ENCODE assay signal across 25 cellular contexts in the genomic region with DNA sequence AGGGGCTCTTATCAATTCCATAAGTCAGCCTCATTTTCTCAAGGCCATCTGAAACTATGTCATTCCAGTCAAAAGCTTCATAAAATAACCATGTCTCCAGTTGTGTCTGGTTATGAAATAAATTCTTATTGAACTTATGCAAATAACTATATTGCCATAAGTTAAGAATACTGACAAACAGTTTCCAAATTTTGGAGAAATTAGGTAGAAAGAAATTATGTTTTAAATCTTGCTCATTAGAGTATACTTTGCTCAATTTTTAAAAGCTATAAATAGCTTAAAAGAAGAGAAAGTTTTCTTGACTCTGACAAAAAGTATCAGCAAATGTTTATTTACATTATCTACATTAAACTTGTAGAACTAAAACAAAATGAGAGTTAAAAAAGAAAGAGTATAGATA.
A peak's percentile ranks its signal among the peaks of the same experiment; 100 is the strongest.
DNase-seq lines count a peak whose midpoint lies in the region; ATAC-seq, FAIRE-seq and TF ChIP-seq lines count a peak whose summit lies in the region.
"Had no signal": no experiment of that assay in that cellular context is flagged by ENCODE, and none has a peak within 500 bp of the region (broad histone marks: within the 10 kb centered on the region; RNA-seq: fewer than 3 reads in every experiment).

No MANE protein-coding gene starts in this region.

- H2AFZ ChIP-seq in K562 (ENCODE audit: low read depth, low read length): no peak overlapping the region
- H2AFZ ChIP-seq: GM23248 had no signal

- H3K4ac ChIP-seq in mesendoderm (ENCODE audit: low read depth, low read length): no peak overlapping the region

- TF ChIP-seq CTCF in K562 (IDR thresholded peaks at IDR 0.05 in 2 of 3, conservative IDR thresholded peaks at IDR 0.05 in 1 of 3; ENCODE audit: insufficient read depth in 2 of 3, low read depth in 1 of 3, low read length in 3 of 3) (no peak), mucosa of descending colon (IDR thresholded peaks at IDR 0.05) (no peak), endothelial cell (IDR thresholded peaks at IDR 0.05; ENCODE audit: unreplicated experiment) (no peak)

- no peak for TF ChIP-seq POLR2A in K562 (conservative IDR thresholded peaks at IDR 0.05)

- CTCF ChIA-PET in K562 (lab: Yijun Ruan, JAX; ENCODE audit: low intra/inter-chr PET ratio): no interaction called here

- H3K4me1 ChIP-seq in K562 (replicated peaks in 1 of 2; ENCODE audit: control insufficient read depth in 2 of 2, insufficient read depth in 2 of 2, low read length in 2 of 2): peaks cover 2 to 27% of the 10 kb centered on the region in 2 experiments; a peak in 3 of 5 replicates
- H3K4me1 ChIP-seq in mesendoderm (ENCODE audit: control insufficient read depth, low read depth, low read length): no peaks in the 10 kb centered on the region
- no peaks in the 10 kb centered on the region for H3K4me1 ChIP-seq in mucosa of descending colon (ENCODE audit: low read depth)
- H3K4me1 ChIP-seq: A549; BE2C; BLaER1 treated with 17β-estradiol and CSF1 and Interleukin-3, amounts not matched to agents 10 nM and 100 nM had no signal

- no peak overlapping the region for H4K5ac ChIP-seq in mesendoderm (ENCODE audit: low read length)

- no peak overlapping the region for H3K18ac ChIP-seq in mesendoderm (ENCODE audit: low read length)

- H3K4me2 ChIP-seq in K562 (ENCODE audit: insufficient read depth, low read length): no peak overlapping the region
- H3K4me2 ChIP-seq in mesendoderm (ENCODE audit: low read length): no peak overlapping the region
- H3K4me2 ChIP-seq: A549; BLaER1 treated with 17β-estradiol and CSF1 and Interleukin-3, amounts not matched to agents 10 nM and 100 nM had no signal

- H3K79me1 ChIP-seq in mesendoderm (ENCODE audit: low read length): no peaks in the 10 kb centered on the region

- H3K27me3 ChIP-seq in K562 (ENCODE audit: control insufficient read depth in 2 of 2, insufficient read depth in 2 of 2, low read length in 2 of 2): no peaks in the 10 kb centered on the region
- no peaks in the 10 kb centered on the region for H3K27me3 ChIP-seq in mesendoderm (ENCODE audit: insufficient read depth, low read length, poor library complexity)
- H3K27me3 ChIP-seq: BE2C; BLaER1 treated with 17β-estradiol and CSF1 and Interleukin-3, amounts not matched to agents 10 nM and 100 nM had no signal

- peaks cover 6% of the 10 kb centered on the region; the same call in 1 of the 2 replicates for H3K9me3 ChIP-seq in K562 (replicated peaks; ENCODE audit: control insufficient read depth, insufficient read depth, low read depth, low read length)
- peaks cover 14% of the 10 kb centered on the region for H3K9me3 ChIP-seq in mucosa of descending colon
- H3K9me3 ChIP-seq: BE2C had no signal

- no peak for TF ChIP-seq RAD21 in K562 (CRISPR knock-in tag; conservative IDR thresholded peaks at IDR 0.05 in 1 of 2, IDR thresholded peaks at IDR 0.05 in 1 of 2)

- no peaks in the 10 kb centered on the region for H3K79me2 ChIP-seq in K562 (ENCODE audit: control insufficient read depth, insufficient read depth, low read length)
- H3K79me2 ChIP-seq in mesendoderm (ENCODE audit: control insufficient read depth, insufficient read depth, low read length): no peaks in the 10 kb centered on the region

- no peak overlapping the region for H3K9ac ChIP-seq in K562 (ENCODE audit: insufficient read depth in 1 of 2, low read depth in 2 of 2, low read length in 2 of 2)
- no peak overlapping the region for H3K9ac ChIP-seq in mesendoderm (ENCODE audit: low read length)
- H3K9ac ChIP-seq: BLaER1 treated with 17β-estradiol and CSF1 and Interleukin-3, amounts not matched to agents 10 nM and 100 nM; GM23248 had no signal

- intact Hi-C loops in K562 (cut with micrococcal nuclease) (loop anchor here (5.0 to 10.0 kb wide), 4 partner anchors 62 to 244 kb away; partner anchors contain the start of gene MRAP2), mucosa of descending colon (cut with DNase I, micrococcal nuclease) (no loop called here)

- H2AK5ac ChIP-seq in mesendoderm (ENCODE audit: low read length): no peak overlapping the region

- no peak overlapping the region for H4K8ac ChIP-seq in mesendoderm (ENCODE audit: low read depth, low read length)

- 0 out of 3 replicates have a peak, but pooled peaks cover 2% of the 10 kb centered on the region for H3K36me3 ChIP-seq in K562 (ENCODE audit: control insufficient read depth, insufficient read depth, low read length)
- no peaks in the 10 kb centered on the region for H3K36me3 ChIP-seq in mesendoderm (ENCODE audit: control insufficient read depth, insufficient read depth, low read length)
- no peaks in the 10 kb centered on the region for H3K36me3 ChIP-seq in mucosa of descending colon (ENCODE audit: low read depth)
- H3K36me3 ChIP-seq: BE2C had no signal

- POLR2A ChIA-PET in K562 (lab: Yijun Ruan, JAX): interaction anchor here (0.6 kb wide), 1 partner anchor 1742 kb away, joined by 3 read pairs; no protein-coding TSS in a partner anchor

- no peak overlapping the region for H3K27ac Mint-ChIP-seq in endothelial cell (ENCODE audit: unreplicated experiment)
- H3K27ac Mint-ChIP-seq: CD4-positive, alpha-beta T cell had no signal

- no peak overlapping the region for H3K56ac ChIP-seq in mesendoderm (ENCODE audit: low read length)

- H3K9me1 ChIP-seq in K562 (ENCODE audit: control insufficient read depth, insufficient read depth, low read length): no peaks in the 10 kb centered on the region

- BruUV-seq in K562 (replicated peaks; lab: Mats Ljungman, UMichigan): no TSS peak

- H2BK120ac ChIP-seq in mesendoderm (ENCODE audit: low read depth, low read length): no peak overlapping the region

- H3K36me3 Mint-ChIP-seq in endothelial cell (ENCODE audit: low read depth, unreplicated experiment): peaks cover 12% of the 10 kb centered on the region

- no peak for TF ChIP-seq EP300 in K562 (IDR thresholded peaks at IDR 0.05; ENCODE audit: low read length)

- FAIRE-seq in A204.1 (lab: Jason Lieb, UNC) (peak; percentile 70), TTC549 (lab: Jason Lieb, UNC) (peak; percentile 41), K562 (lab: Jason Lieb, UNC) (no peak)
- FAIRE-seq: A549, GM12892, H1 had no signal

- H3K9me3 Mint-ChIP-seq in endothelial cell (ENCODE audit: unreplicated experiment): peaks cover 4% of the 10 kb centered on the region

- ATAC-seq in K562: no peak
- no peak for ATAC-seq in HG02970 (IDR thresholded peaks at IDR 0.05; ENCODE audit: low FRiP score, unreplicated experiment)
- no peak for ATAC-seq in mucosa of descending colon
- ATAC-seq: A549 had no signal

- no peak overlapping the region for H3K4me3 ChIP-seq in K562
- H3K4me3 ChIP-seq in mesendoderm (ENCODE audit: low read length): no peak overlapping the region
- no peak overlapping the region for H3K4me3 ChIP-seq in mucosa of descending colon
- H3K4me3 ChIP-seq: A549; BLaER1 treated with 17β-estradiol and CSF1 and Interleukin-3, amounts not matched to agents 10 nM and 100 nM; GM23248 had no signal

- H4K20me1 ChIP-seq in K562 (replicated peaks; ENCODE audit: control insufficient read depth, insufficient read depth, low read length): no peaks in the 10 kb centered on the region
- H4K20me1 ChIP-seq: BLaER1 treated with 17β-estradiol and CSF1 and Interleukin-3, amounts not matched to agents 10 nM and 100 nM had no signal

- H3K4me1 Mint-ChIP-seq in endothelial cell (ENCODE audit: unreplicated experiment): peaks cover 8% of the 10 kb centered on the region
- H3K4me1 Mint-ChIP-seq: CD14-positive monocyte had no signal

- DNase-seq in K562 (ENCODE audit: extremely low read depth in 1 of 4, low spot score in 3 of 4): peak in 1 of 4 experiments; percentile 40
- peak; percentile 11 for DNase-seq in mesendoderm
- no peak for DNase-seq in mucosa of descending colon
- no peak for DNase-seq in HPDE6-E6E7 (ENCODE audit: extremely low spot score)
- no peak for DNase-seq in endothelial cell (ENCODE audit: low spot score)
- DNase-seq: ACHN; AML-193; BE2C; Calu3; CD4-positive, alpha-beta T cell; COR-L47; DMS53; DMS79 treated with DMSO at 0.1 percent for 48 hours; GM23248; H7; HCEC 1CT had no signal

- no peaks in the 10 kb centered on the region for H3K27me3 Mint-ChIP-seq in endothelial cell (ENCODE audit: unreplicated experiment)
- H3K27me3 Mint-ChIP-seq: CD4-positive, alpha-beta T cell had no signal

- no peak overlapping the region for H3K27ac ChIP-seq in K562 (ENCODE audit: extremely low read depth, low read depth, low read length)
- H3K27ac ChIP-seq in mesendoderm (ENCODE audit: low read depth, low read length): no peak overlapping the region
- H3K27ac ChIP-seq: 22Rv1; A549; BLaER1 treated with 17β-estradiol and CSF1 and Interleukin-3, amounts not matched to agents 10 nM and 100 nM; GM23248 had no signal

- no peak overlapping the region for H3K23ac ChIP-seq in mesendoderm (ENCODE audit: low read length)

- in situ Hi-C loops in K562 (cut with MboI): no loop called here

- no peak overlapping the region for H2BK15ac ChIP-seq in mesendoderm (replicated peaks; ENCODE audit: low read depth)

- H3K4me3 Mint-ChIP-seq in endothelial cell (ENCODE audit: unreplicated experiment): no peak overlapping the region
- H3K4me3 Mint-ChIP-seq: CD14-positive monocyte; CD4-positive, alpha-beta T cell had no signal

- no peak overlapping the region for H2BK5ac ChIP-seq in mesendoderm (ENCODE audit: low read length)

TF ChIP-seq in K562, 482 proteins besides CTCF, POLR2A, EP300 and RAD21 (continues in another document):
- TF ChIP-seq SIN3A (IDR thresholded peaks at IDR 0.05; ENCODE audit: borderline replicate concordance in 2 of 2, control insufficient read depth in 1 of 2, low read depth in 2 of 2, low read length in 2 of 2) (no peak), CBX3 (IDR thresholded peaks at IDR 0.05; ENCODE audit: borderline replicate concordance in 1 of 2, low read length in 2 of 2) (peak in 1 of 2 experiments; percentile 72; a peak in 2 of 3 replicates), NR4A1 (CRISPR knock-in tag; IDR thresholded peaks at IDR 0.05) (no peak), NR4A1 (tag; IDR thresholded peaks at IDR 0.05) (no peak), NFIX (CRISPR knock-in tag; IDR thresholded peaks at IDR 0.05; ENCODE audit: low read depth) (no peak), HMG20A (CRISPR knock-in tag; conservative IDR thresholded peaks at IDR 0.05) (no peak), ZNF263 (CRISPR knock-in tag; IDR thresholded peaks at IDR 0.05; ENCODE audit: borderline replicate concordance) (no peak), MEF2A (IDR thresholded peaks at IDR 0.05; ENCODE audit: control insufficient read depth, low read depth, low read length) (peak; percentile 73; the same call in 1 of the 2 replicates)
- TF ChIP-seq, protein P1, sequence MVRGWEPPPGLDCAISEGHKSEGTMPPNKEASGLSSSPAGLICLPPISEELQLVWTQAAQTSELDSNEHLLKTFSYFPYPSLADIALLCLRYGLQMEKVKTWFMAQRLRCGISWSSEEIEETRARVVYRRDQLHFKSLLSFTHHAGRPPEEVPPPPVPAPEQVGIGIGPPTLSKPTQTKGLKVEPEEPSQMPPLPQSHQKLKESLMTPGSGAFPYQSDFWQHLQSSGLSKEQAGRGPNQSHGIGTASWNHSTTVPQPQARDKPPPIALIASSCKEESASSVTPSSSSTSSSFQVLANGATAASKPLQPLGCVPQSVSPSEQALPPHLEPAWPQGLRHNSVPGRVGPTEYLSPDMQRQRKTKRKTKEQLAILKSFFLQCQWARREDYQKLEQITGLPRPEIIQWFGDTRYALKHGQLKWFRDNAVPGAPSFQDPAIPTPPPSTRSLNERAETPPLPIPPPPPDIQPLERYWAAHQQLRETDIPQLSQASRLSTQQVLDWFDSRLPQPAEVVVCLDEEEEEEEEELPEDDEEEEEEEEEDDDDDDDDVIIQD (CRISPR knock-in tag; IDR thresholded peaks at IDR 0.05): no peak
